Comparison of ENCODE assay signal across 14 cellular contexts in genomic region chr6:1670711-1671462, GRCh38.
DNase-seq lines count a peak whose midpoint lies in the region; FAIRE-seq and TF ChIP-seq lines count a peak whose summit lies in the region.
"Had no signal": no experiment of that assay in that cellular context is flagged by ENCODE, and none has a peak within 500 bp of the region (broad histone marks: within the 10 kb centered on the region; RNA-seq: fewer than 3 reads in every experiment).

No MANE protein-coding gene starts in this region.

- no peaks in the 10 kb centered on the region for H3K79me2 ChIP-seq in keratinocyte (ENCODE audit: control insufficient read depth, insufficient read depth, low read length)

- no peaks in the 10 kb centered on the region for H3K36me3 ChIP-seq in BJ (ENCODE audit: control insufficient read depth, insufficient read depth, low read length)
- no peaks in the 10 kb centered on the region for H3K36me3 ChIP-seq in adipocyte (ENCODE audit: control insufficient read depth, insufficient read depth, low read length, severe bottlenecking)
- no peaks in the 10 kb centered on the region for H3K36me3 ChIP-seq in keratinocyte (ENCODE audit: control insufficient read depth in 2 of 2, extremely low read depth in 1 of 2, insufficient read depth in 2 of 2, low read length in 2 of 2)

- no peaks in the 10 kb centered on the region for H3K9me1 ChIP-seq in keratinocyte (ENCODE audit: control insufficient read depth, extremely low read depth, insufficient read depth, low read length)

- H3K36me3 Mint-ChIP-seq in HFFc6 (ENCODE audit: low read depth), result no peaks in the 10 kb centered on the region

- peak overlapping the region; percentile 76 for H2AFZ ChIP-seq in keratinocyte (ENCODE audit: control insufficient read depth, low read length)

- peak overlapping the region; percentile 34 for H3K27ac ChIP-seq in keratinocyte (ENCODE audit: control insufficient read depth, insufficient read depth, low read length)
- H3K27ac ChIP-seq: skin epidermis had no signal

- dilution Hi-C loops in keratinocyte (cut with MboI; ENCODE audit: extremely low pct_ligation_motif_present, low sequenced_read_pairs), result no loop called here

- peaks cover 18% of the 10 kb centered on the region for H3K4me1 ChIP-seq in adipocyte (ENCODE audit: control insufficient read depth, insufficient read depth, low read length)
- peaks cover 12% of the 10 kb centered on the region for H3K4me1 ChIP-seq in keratinocyte (ENCODE audit: control insufficient read depth, extremely low read depth, insufficient read depth, low read length)

- no peaks in the 10 kb centered on the region for H3K27me3 Mint-ChIP-seq in HFFc6 (ENCODE audit: insufficient read depth)
- H3K27me3 Mint-ChIP-seq: effector memory CD8-positive, alpha-beta T cell had no signal

- no peaks in the 10 kb centered on the region for H4K20me1 ChIP-seq in keratinocyte (ENCODE audit: control insufficient read depth, extremely low read depth, insufficient read depth, low read length)

- H3K4me3 ChIP-seq in BJ (ENCODE audit: low read depth, low read length), result no peak overlapping the region
- no peak overlapping the region for H3K4me3 ChIP-seq in adipocyte (ENCODE audit: low read length)
- H3K4me3 ChIP-seq in keratinocyte (ENCODE audit: control insufficient read depth in 2 of 3, extremely low read depth in 1 of 3, insufficient read depth in 2 of 3, low read depth in 1 of 3, low read length in 3 of 3), result peak overlapping the region in 2 of 3 experiments; percentile 22 to 44
- H3K4me3 ChIP-seq: skin epidermis had no signal

- peak; percentile 73 for FAIRE-seq in keratinocyte (lab: Jason Lieb, UNC)

- H3K4me2 ChIP-seq in keratinocyte (ENCODE audit: control insufficient read depth, extremely low read depth, insufficient read depth, low read depth, low read length), result peak overlapping the region; percentile 71

- peak overlapping the region; percentile 68 for H3K27ac Mint-ChIP-seq in HFFc6
- H3K27ac Mint-ChIP-seq: effector memory CD8-positive, alpha-beta T cell had no signal

- no peaks in the 10 kb centered on the region for H3K9me3 Mint-ChIP-seq in HFFc6
- H3K9me3 Mint-ChIP-seq: effector memory CD8-positive, alpha-beta T cell had no signal

- no peaks in the 10 kb centered on the region for H3K27me3 ChIP-seq in BJ (ENCODE audit: control insufficient read depth, insufficient read depth, low read length)
- no peaks in the 10 kb centered on the region for H3K27me3 ChIP-seq in adipocyte (replicated peaks; ENCODE audit: control insufficient read depth, insufficient read depth, low read length)
- no peaks in the 10 kb centered on the region for H3K27me3 ChIP-seq in keratinocyte (ENCODE audit: control insufficient read depth, extremely low read depth, insufficient read depth, low read length)

- H3K9me3 ChIP-seq in adipocyte (ENCODE audit: control insufficient read depth, low read length) (no peaks in the 10 kb centered on the region), keratinocyte (ENCODE audit: control insufficient read depth, low read depth, low read length) (no peaks in the 10 kb centered on the region)

- POLR2A ChIA-PET in BJ (lab: Charles Lee), result interaction anchor here (0.6 kb wide), 1 partner anchor 187 kb away, joined by 3 read pairs; no protein-coding TSS in a partner anchor

- H3K9ac ChIP-seq in adipocyte (ENCODE audit: low read length), result no peak overlapping the region
- H3K9ac ChIP-seq in keratinocyte (ENCODE audit: control insufficient read depth, extremely low read depth, insufficient read depth, low read length), result peak overlapping the region; percentile 43

- TF ChIP-seq CTCF in BJ (IDR thresholded peaks at IDR 0.05; ENCODE audit: insufficient read depth, low read depth, low read length), result no peak
- no peak for TF ChIP-seq CTCF in HFFc6 (IDR thresholded peaks at IDR 0.05)
- peak in 1 of 3 experiments; percentile 23 for TF ChIP-seq CTCF in keratinocyte (optimal IDR thresholded peaks at IDR 0.05 in 1 of 3, IDR thresholded peaks at IDR 0.05 in 1 of 3, conservative IDR thresholded peaks at IDR 0.05 in 1 of 3; ENCODE audit: extremely low read depth in 1 of 3, insufficient read depth in 2 of 3, low read length in 3 of 3)

- CTCF ChIA-PET in BJ (lab: Yijun Ruan, JAX), result no interaction called here

- peaks cover 52% of the 10 kb centered on the region for H3K4me1 Mint-ChIP-seq in HFFc6 (ENCODE audit: low read depth)

- H3K4me3 Mint-ChIP-seq in HFFc6, result peak overlapping the region; percentile 31
- H3K4me3 Mint-ChIP-seq: effector memory CD8-positive, alpha-beta T cell had no signal

- DNase-seq in BJ (ENCODE audit: low read depth) (peak; percentile 80), HFFc6 (peak; percentile 81), adipocyte (ENCODE audit: low read depth) (peak; percentile 81), keratinocyte (ENCODE audit: low read depth, low spot score) (no peak), C1 segment of cervical spinal cord (lab: John Stamatoyannopoulos, UW) (no peak), NCI-H1930 (lab: John Stamatoyannopoulos, UW) (no peak), NCI-H2081 treated with DMSO at 0.1 percent for 48 hours (lab: John Stamatoyannopoulos, UW) (no peak), H4 (ENCODE audit: low spot score) (no peak)
- DNase-seq: activated gamma-delta T cell treated with Interleukin-2 at 50 U/mL for 16 hours; DMS 273 treated with DMSO at 0.1 percent for 48 hours; effector memory CD8-positive, alpha-beta T cell; NCI-H345; nucleus accumbens had no signal

Comparison
In these comparisons a context has a peak if more than half of its experiments do, and no peak if none do; other contexts are left out.
1. DNase-seq: peak in BJ (single experiment), HFFc6 (single experiment) and adipocyte (single experiment); none in keratinocyte (single experiment), C1 segment of cervical spinal cord (0 of 14), NCI-H1930 (0 of 2), NCI-H2081 treated with DMSO at 0.1 percent for 48 hours (single experiment) and H4 (single experiment).
2. H3K4me3 ChIP-seq: peak in keratinocyte (2 of 3); none in BJ (single experiment) and adipocyte (single experiment).